In genomic region chr11:2940166-2940929, GRCh38 we compare ENCODE assay signal across 8 cellular contexts. TPM values are rescaled to one million over a fixed set of nuclear protein-coding genes. Genes with fewer than 3 reads are reported as not detected.
DNase-seq lines count a peak whose midpoint lies in the region; ATAC-seq and TF ChIP-seq lines count a peak whose summit lies in the region.

No MANE protein-coding gene starts in this region.

- H3K4me3 Mint-ChIP-seq in CD4-positive, alpha-beta T cell = no peak overlapping the region

- peaks cover 0 to 3% of the 10 kb centered on the region in 2 donors for H3K4me1 ChIP-seq in breast epithelium
- peaks cover 36% of the 10 kb centered on the region for H3K4me1 ChIP-seq in mesenchymal stem cell (ENCODE audit: control insufficient read depth, insufficient read depth, low read depth, low read length)

- no peak overlapping the region for H2BK5ac ChIP-seq in mesenchymal stem cell (ENCODE audit: low read depth, low read length, poor library complexity, severe bottlenecking)

- DNase-seq in CD4-positive, alpha-beta T cell = peak in 4 of 10 experiments; percentile 22 to 34 (median 28)
- DNase-seq in LHCN-M2 (ENCODE audit: low read depth) = peak; percentile 65
- peak; percentile 71 to 75 for DNase-seq in breast epithelium (ENCODE audit: low spot score in 2 of 2)
- peak; percentile 47 for DNase-seq in mesenchymal stem cell
- DNase-seq in NCI-H1105 (lab: John Stamatoyannopoulos, UW) = no peak

- no peak overlapping the region for H2BK120ac ChIP-seq in mesenchymal stem cell (ENCODE audit: low read depth, low read length)

- POLR2A ChIA-PET in CD4-positive, alpha-beta T cell (lab: Charles Lee) = interaction anchor here (0.5 to 0.6 kb wide), 2 partner anchors 74 to 82 kb away, joined by 3 to 4 read pairs; no protein-coding TSS in a partner anchor

- H3K27me3 Mint-ChIP-seq in CD4-positive, alpha-beta T cell = no peaks in the 10 kb centered on the region

- peaks cover 19% of the 10 kb centered on the region for H3K36me3 Mint-ChIP-seq in CD4-positive, alpha-beta T cell (ENCODE audit: low read depth)

- H2AFZ ChIP-seq in mesenchymal stem cell (ENCODE audit: low read depth, low read length) = no peak overlapping the region

- intact Hi-C loops in CD4-positive, alpha-beta T cell (cut with DNase I, micrococcal nuclease) = no loop called here
- intact Hi-C loops in breast epithelium (cut with DNase I; ENCODE audit: low total_unique reads) = no loop called here

- peaks cover 8% of the 10 kb centered on the region for H3K9me3 Mint-ChIP-seq in CD4-positive, alpha-beta T cell

- no peak overlapping the region for H2BK15ac ChIP-seq in mesenchymal stem cell (ENCODE audit: low read depth, poor library complexity, severe bottlenecking)

- TF ChIP-seq POLR2A in breast epithelium (IDR thresholded peaks at IDR 0.05) = no peak

- peak overlapping the region in 1 of 2 experiments; percentile 42 for H2BK12ac ChIP-seq in mesenchymal stem cell (ENCODE audit: low read length in 2 of 2)

- peak overlapping the region in 1 of 2 experiments; percentile 28 for H3K23ac ChIP-seq in mesenchymal stem cell (ENCODE audit: low read length in 2 of 2)

- peaks cover 19% of the 10 kb centered on the region for H3K79me1 ChIP-seq in mesenchymal stem cell (replicated peaks; ENCODE audit: low read length, poor library complexity, severe bottlenecking)

- peak overlapping the region; percentile 46 for H4K8ac ChIP-seq in mesenchymal stem cell (ENCODE audit: low read length)

- no peak overlapping the region for H3K14ac ChIP-seq in mesenchymal stem cell (ENCODE audit: low read length in 2 of 2)

- H3K4me3 ChIP-seq in breast epithelium = no peak overlapping the region
- no peak overlapping the region for H3K4me3 ChIP-seq in mesenchymal stem cell (ENCODE audit: insufficient read depth in 1 of 2, low read depth in 1 of 2, low read length in 2 of 2)

- 85% methylated on average over 15 of the region's 15 CpGs for WGBS in mesenchymal stem cell

- CTCF ChIA-PET in CD4-positive, alpha-beta T cell (lab: Charles Lee) = interaction anchor here (0.6 kb wide), 1 partner anchor 48 kb away, joined by 3 read pairs; no protein-coding TSS in a partner anchor

- no peak overlapping the region for H3K4me2 ChIP-seq in mesenchymal stem cell (ENCODE audit: low read length, poor library complexity, severe bottlenecking)

- ATAC-seq in CD4-positive, alpha-beta T cell (ENCODE audit: poor library complexity) = peak; percentile 46
- ATAC-seq in GM21367 (IDR thresholded peaks at IDR 0.05; ENCODE audit: unreplicated experiment) = no peak
- no peak for ATAC-seq in GM19463 (IDR thresholded peaks at IDR 0.05; ENCODE audit: unreplicated experiment)
- no peak for ATAC-seq in HG03457 (IDR thresholded peaks at IDR 0.05; ENCODE audit: unreplicated experiment)

- peak overlapping the region in 1 of 2 experiments; percentile 5 for H3K4ac ChIP-seq in mesenchymal stem cell (ENCODE audit: low read depth in 1 of 2, low read length in 2 of 2)

- H3K4me1 Mint-ChIP-seq in CD4-positive, alpha-beta T cell (ENCODE audit: low read depth) = peaks cover 17% of the 10 kb centered on the region

- no peak for TF ChIP-seq CTCF in CD4-positive, alpha-beta T cell (IDR thresholded peaks at IDR 0.05)
- no peak for TF ChIP-seq CTCF in breast epithelium (IDR thresholded peaks at IDR 0.05)

- peak overlapping the region; percentile 33 for H3K9ac ChIP-seq in mesenchymal stem cell (ENCODE audit: low read length)

- H2AK5ac ChIP-seq in mesenchymal stem cell (ENCODE audit: low read length, severe bottlenecking) = peak overlapping the region; percentile 34

- H3K36me3 ChIP-seq in breast epithelium (no peaks in the 10 kb centered on the region), mesenchymal stem cell (ENCODE audit: control insufficient read depth in 1 of 2, insufficient read depth in 2 of 2, low read depth in 1 of 2, low read length in 2 of 2) (peaks cover 11 to 36% of the 10 kb centered on the region in 2 experiments)

- peak overlapping the region; percentile 67 for H3K27ac Mint-ChIP-seq in CD4-positive, alpha-beta T cell

- H3K27me3 ChIP-seq in CD4-positive, alpha-beta T cell (ENCODE audit: control insufficient read depth, insufficient read depth, low read length) = no peaks in the 10 kb centered on the region
- no peaks in the 10 kb centered on the region for H3K27me3 ChIP-seq in breast epithelium
- H3K27me3 ChIP-seq in mesenchymal stem cell (ENCODE audit: control insufficient read depth in 1 of 2, insufficient read depth in 1 of 2, low read length in 2 of 2) = no peaks in the 10 kb centered on the region

- H4K91ac ChIP-seq in mesenchymal stem cell (ENCODE audit: low read length) = peak overlapping the region; percentile 41

- H3K27ac ChIP-seq in CD4-positive, alpha-beta T cell (ENCODE audit: low read depth, low read length) = no peak overlapping the region
- peak overlapping the region; percentile 85 for H3K27ac ChIP-seq in breast epithelium
- no peak overlapping the region for H3K27ac ChIP-seq in mesenchymal stem cell (ENCODE audit: low read length, poor library complexity, severe bottlenecking)

- H3K9me3 ChIP-seq in CD4-positive, alpha-beta T cell (ENCODE audit: control insufficient read depth, low read length) = peaks cover 15% of the 10 kb centered on the region
- H3K9me3 ChIP-seq in breast epithelium (peaks cover 7 to 8% of the 10 kb centered on the region in 2 donors), mesenchymal stem cell (ENCODE audit: control insufficient read depth, low read length) (peaks cover 9% of the 10 kb centered on the region)

- peak overlapping the region in 1 of 2 experiments; percentile 55 for H3K18ac ChIP-seq in mesenchymal stem cell (ENCODE audit: low read depth in 1 of 2, low read length in 2 of 2)

RNA-seq across cellular contexts. Expression of gene PHLDA2, which starts 11.1 kb away (rescaled TPM):
- total RNA-seq in CD4-positive, alpha-beta T cell = 1 to 10 TPM; 1.1 to 1.3 TPM
- 12.5 and 12.6 TPM in 2 replicates for total RNA-seq in LHCN-M2 (2014; rRNA removed)
- polyA plus RNA-seq in LHCN-M2 (2012) = 52.5 TPM
- 1 to 10 TPM in 2 of 3 donors, not detected in 1; 2.0 to 2.3 TPM for total RNA-seq in breast epithelium
- 272 TPM for polyA plus RNA-seq in mesenchymal stem cell (2013, experiment 1 of 2)
- 276 TPM for polyA plus RNA-seq in mesenchymal stem cell (2013, experiment 2 of 2)

RNA-seq across cellular contexts. Expression of gene NAP1L4, which starts 51.8 kb away (rescaled TPM):
- 100 to 1,000 TPM; 262 to 285 TPM for total RNA-seq in CD4-positive, alpha-beta T cell
- total RNA-seq in LHCN-M2 (2014; rRNA removed) (120 and 140 TPM in 2 replicates), breast epithelium (100 to 1,000 TPM in 1 of 3 donors, 10 to 100 TPM in 2; 87.1 to 167 (median 98.3) TPM)
- 97.4 TPM for polyA plus RNA-seq in LHCN-M2 (2012)
- 67.4 TPM for polyA plus RNA-seq in mesenchymal stem cell (2013, experiment 1 of 2)
- polyA plus RNA-seq in mesenchymal stem cell (2013, experiment 2 of 2) = 68.8 TPM

RNA-seq across cellular contexts. Expression of gene CDKN1C, which starts 54.8 kb away (rescaled TPM):
- total RNA-seq in CD4-positive, alpha-beta T cell = 1 to 10 TPM; 1.9 to 2.5 TPM
- total RNA-seq in LHCN-M2 (2014; rRNA removed) (0.45 and 2.5 TPM in 2 replicates), breast epithelium (100 to 1,000 TPM in 1 of 3 donors, 10 to 100 TPM in 2; 48.2 to 136 (median 88.8) TPM)
- 1.4 TPM for polyA plus RNA-seq in LHCN-M2 (2012)
- polyA plus RNA-seq in mesenchymal stem cell (2013, experiment 1 of 2) = 29.4 TPM
- 31.0 TPM for polyA plus RNA-seq in mesenchymal stem cell (2013, experiment 2 of 2)

Comparison
In these comparisons a context has a peak if more than half of its experiments do, and no peak if none do; other contexts are left out.
1. H3K27ac ChIP-seq: peak in breast epithelium (2 of 2); none in CD4-positive, alpha-beta T cell (single experiment) and mesenchymal stem cell (single experiment).
2. RNA of gene CDKN1C, which starts 54.8 kb away (total RNA-seq): 48.2 to 136 TPM in breast epithelium; 0.45 to 2.5 TPM in LHCN-M2 and 1.9 to 2.5 TPM in CD4-positive, alpha-beta T cell; every median in the first group is over 10 times any median in the second.